Comparison of ENCODE assay signal across 17 cellular contexts in genomic region chr2:218855305-218856167, GRCh38. TPM values are rescaled to one million over a fixed set of nuclear protein-coding genes. Genes with fewer than 3 reads are reported as not detected.
DNase-seq lines count a peak whose midpoint lies in the region; ATAC-seq and TF ChIP-seq lines count a peak whose summit lies in the region.
"Had no signal": no experiment of that assay in that cellular context is flagged by ENCODE, and none has a peak within 500 bp of the region (broad histone marks: within the 10 kb centered on the region; RNA-seq: fewer than 3 reads in every experiment).

No MANE protein-coding gene starts in this region.

- intact Hi-C loops in sigmoid colon (cut with DNase I), result no loop called here

- H3K4me2 ChIP-seq in DND-41 (ENCODE audit: insufficient read depth, low read length) (peak overlapping the region; percentile 23; the same call in 1 of the 2 replicates), mesendoderm (ENCODE audit: low read length) (peak overlapping the region; percentile 4)
- H3K4me2 ChIP-seq: BLaER1 had no signal

- TF ChIP-seq EP300 in sigmoid colon (IDR thresholded peaks at IDR 0.05), result no peak

- H2AK5ac ChIP-seq in mesendoderm (ENCODE audit: low read length), result no peak overlapping the region

- H4K5ac ChIP-seq in mesendoderm (ENCODE audit: low read length), result no peak overlapping the region

- no peak overlapping the region for H2BK15ac ChIP-seq in mesendoderm (replicated peaks; ENCODE audit: low read depth)

- H3K4ac ChIP-seq in mesendoderm (ENCODE audit: low read depth, low read length), result no peak overlapping the region

- ATAC-seq in DND-41 (ENCODE audit: insufficient read depth, low read depth), result no peak

- H3K79me2 ChIP-seq in DND-41 (ENCODE audit: insufficient read depth, low read length), result no peaks in the 10 kb centered on the region
- H3K79me2 ChIP-seq in mesendoderm (ENCODE audit: control insufficient read depth, insufficient read depth, low read length), result no peaks in the 10 kb centered on the region

- DNase-seq in DND-41 (no peak), SK-N-MC (ENCODE audit: low read depth, low spot score) (no peak), mesendoderm (no peak), sigmoid colon (peak; percentile 39), NCI-H345 treated with DMSO at 0.1 percent for 48 hours (lab: John Stamatoyannopoulos, UW; ENCODE audit: unreplicated experiment) (no peak), NCI-H1417 treated with DMSO at 0.1 percent for 48 hours (lab: John Stamatoyannopoulos, UW) (no peak)
- no peak for DNase-seq in effector CD8-positive, alpha-beta T cell (lab: John Stamatoyannopoulos, UW)
- DNase-seq: DMS153; HCEC 1CT; NCI-H146; NCI-H2081 treated with DMSO at 0.1 percent for 48 hours; NCI-H345; NCI-H69; NK-92 treated with Interleukin-12 subunit alpha and Interleukin-12 subunit beta, amount 100 ng/mL, for 24 hours; RPMI8226 had no signal

- H3K4me3 ChIP-seq in DND-41 (ENCODE audit: low read depth in 1 of 2, low read length in 2 of 2) (no peak overlapping the region), SK-N-MC (0 out of 2 replicates have a peak overlapping the region, but pooled peaks have one; percentile 45), mesendoderm (ENCODE audit: low read length) (no peak overlapping the region), sigmoid colon (no peak overlapping the region)
- H3K4me3 ChIP-seq: BLaER1 had no signal

- H3K23ac ChIP-seq in mesendoderm (ENCODE audit: low read length), result no peak overlapping the region

- peaks cover 11% of the 10 kb centered on the region; the same call in 1 of the 2 replicates for H4K20me1 ChIP-seq in DND-41 (ENCODE audit: insufficient read depth, low read length)

- H2BK120ac ChIP-seq in mesendoderm (ENCODE audit: low read depth, low read length), result no peak overlapping the region

- no peaks in the 10 kb centered on the region for H3K79me1 ChIP-seq in mesendoderm (ENCODE audit: low read length)

- H3K27me3 ChIP-seq in DND-41 (ENCODE audit: insufficient read depth, low read length, poor library complexity) (peaks cover 17% of the 10 kb centered on the region), mesendoderm (ENCODE audit: insufficient read depth, low read length, poor library complexity) (peaks cover 36% of the 10 kb centered on the region), sigmoid colon (peaks cover 32 to 98% (median 78%) of the 10 kb centered on the region in 3 donors)

- H3K18ac ChIP-seq in mesendoderm (ENCODE audit: low read length), result no peak overlapping the region

- WGBS in mesendoderm (ENCODE audit: extremely low coverage, insufficient coverage, low lambda C conversion rate), result no CpG with 5 or more reads among the region's 14 CpGs
- 37 to 49% methylated on average over 14 of the region's 14 CpGs for WGBS in sigmoid colon, 2 donors

- no peak overlapping the region for H4K8ac ChIP-seq in mesendoderm (ENCODE audit: low read depth, low read length)

- no peak overlapping the region for H3K56ac ChIP-seq in mesendoderm (ENCODE audit: low read length)

- no peak for TF ChIP-seq CTCF in DND-41 (IDR thresholded peaks at IDR 0.05; ENCODE audit: borderline replicate concordance, extremely low read depth, low read length, poor library complexity, severe bottlenecking)
- no peak for TF ChIP-seq CTCF in sigmoid colon (IDR thresholded peaks at IDR 0.05)

- H3K27ac ChIP-seq in DND-41 (ENCODE audit: low read length) (no peak overlapping the region), SK-N-MC (peak overlapping the region; percentile 54; the same call in 1 of the 2 replicates), mesendoderm (ENCODE audit: low read depth, low read length) (no peak overlapping the region), sigmoid colon (no peak overlapping the region)
- H3K27ac ChIP-seq: BLaER1 had no signal

- no peak for TF ChIP-seq POLR2A in sigmoid colon (IDR thresholded peaks at IDR 0.05)

- no peak overlapping the region for H2AFZ ChIP-seq in DND-41 (ENCODE audit: low read depth, low read length)

- no peak overlapping the region for H2BK5ac ChIP-seq in mesendoderm (ENCODE audit: low read length)

- no peak overlapping the region for H3K9ac ChIP-seq in DND-41 (ENCODE audit: low read depth, low read length)
- H3K9ac ChIP-seq in SK-N-MC (ENCODE audit: insufficient read length), result no peak overlapping the region
- no peak overlapping the region for H3K9ac ChIP-seq in mesendoderm (ENCODE audit: low read length)
- H3K9ac ChIP-seq: BLaER1 had no signal

- no peaks in the 10 kb centered on the region for H3K36me3 ChIP-seq in DND-41 (ENCODE audit: insufficient read depth, low read length)
- H3K36me3 ChIP-seq in SK-N-MC (ENCODE audit: insufficient read depth, low read length), result no peaks in the 10 kb centered on the region
- no peaks in the 10 kb centered on the region for H3K36me3 ChIP-seq in mesendoderm (ENCODE audit: control insufficient read depth, insufficient read depth, low read length)
- no peaks in the 10 kb centered on the region for H3K36me3 ChIP-seq in sigmoid colon
- H3K36me3 ChIP-seq: BLaER1 had no signal

- H3K4me1 ChIP-seq in DND-41 (ENCODE audit: insufficient read depth, low read length) (peaks cover 14% of the 10 kb centered on the region), mesendoderm (ENCODE audit: control insufficient read depth, low read depth, low read length) (peaks cover 17% of the 10 kb centered on the region), sigmoid colon (peaks cover 0 to 26% (median 21%) of the 10 kb centered on the region in 4 donors)

- H3K9me3 ChIP-seq in DND-41 (ENCODE audit: insufficient read depth, low read length, severe bottlenecking) (no peaks in the 10 kb centered on the region), SK-N-MC (ENCODE audit: low read depth, low read length) (no peaks in the 10 kb centered on the region), sigmoid colon (no peaks in the 10 kb centered on the region)
- H3K9me3 ChIP-seq: BLaER1 had no signal

RNA-seq across cellular contexts. Expression of gene WNT6, which starts 4.1 kb away (rescaled TPM):
- polyA plus RNA-seq in mesendoderm (2013, experiment 1 of 2), result 0.03 TPM
- polyA plus RNA-seq in mesendoderm (2013, experiment 2 of 2), result 0.03 TPM
- 1 to 10 TPM; 2.6 to 3.9 (median 3.1) TPM for total RNA-seq in sigmoid colon
- polyA plus RNA-seq in sigmoid colon, result 1 to 10 TPM in 1 of 3 donors, not detected in 2; 1.5 TPM
- polyA plus RNA-seq: AG04450 had no signal

RNA-seq across cellular contexts. Expression of gene PRKAG3, which starts 23.9 kb away (rescaled TPM):
- not detected for polyA plus RNA-seq in mesendoderm (2013, experiment 1 of 2)
- not detected for polyA plus RNA-seq in mesendoderm (2013, experiment 2 of 2)
- total RNA-seq in sigmoid colon, result not detected
- not detected for polyA plus RNA-seq in sigmoid colon
- polyA plus RNA-seq: AG04450 had no signal

RNA-seq across cellular contexts. Expression of gene WNT10A, which starts 25.1 kb away (rescaled TPM):
- polyA plus RNA-seq in mesendoderm (2013, experiment 1 of 2), result not detected
- polyA plus RNA-seq in mesendoderm (2013, experiment 2 of 2), result not detected
- total RNA-seq in sigmoid colon, result not detected
- polyA plus RNA-seq in sigmoid colon, result under 1 TPM in 1 of 3 donors, not detected in 2; 0.38 TPM
- polyA plus RNA-seq: AG04450 had no signal
